15 cellular contexts compared by ENCODE assay signal in the genomic region with DNA sequence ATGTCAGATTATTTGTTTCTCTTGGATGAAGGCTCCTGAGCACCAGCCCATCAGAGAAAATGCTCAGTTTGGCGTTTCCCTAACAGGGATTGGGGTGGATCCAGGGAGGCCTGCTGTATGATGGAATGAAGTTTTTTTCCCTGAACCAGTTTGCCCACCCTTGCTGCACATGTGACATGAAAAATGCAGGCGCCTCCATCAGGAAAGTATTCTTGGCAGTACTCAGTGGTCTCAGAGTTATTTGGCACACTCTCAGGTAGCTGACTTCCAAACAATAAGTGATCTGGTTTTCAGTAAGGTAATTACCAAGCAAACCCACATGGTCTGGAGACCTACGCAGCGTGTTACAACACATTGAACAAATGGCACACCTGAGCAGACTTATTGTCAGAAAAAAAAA.
DNase-seq lines count a peak whose midpoint lies in the region; ATAC-seq and TF ChIP-seq lines count a peak whose summit lies in the region.
"Had no signal": no experiment of that assay in that cellular context is flagged by ENCODE, and none has a peak within 500 bp of the region (broad histone marks: within the 10 kb centered on the region; RNA-seq: fewer than 3 reads in every experiment).

No MANE protein-coding gene starts in this region.

- H3K27me3 ChIP-seq in left lung (no peaks in the 10 kb centered on the region), prostate gland (replicated peaks; ENCODE audit: insufficient read depth) (no peaks in the 10 kb centered on the region), gastroesophageal sphincter (peaks cover 5% of the 10 kb centered on the region)

- TF ChIP-seq POLR2A in prostate gland (IDR thresholded peaks at IDR 0.05): no peak
- no peak for TF ChIP-seq POLR2A in gastroesophageal sphincter (IDR thresholded peaks at IDR 0.05)

- H3K36me3 ChIP-seq in left lung (no peaks in the 10 kb centered on the region), prostate gland (no peaks in the 10 kb centered on the region), gastroesophageal sphincter (no peaks in the 10 kb centered on the region)
- H3K36me3 ChIP-seq: HAP-1 had no signal

- no peak for TF ChIP-seq CTCF in left lung (IDR thresholded peaks at IDR 0.05)
- no peak for TF ChIP-seq CTCF in prostate gland (IDR thresholded peaks at IDR 0.05)
- TF ChIP-seq CTCF in gastroesophageal sphincter (IDR thresholded peaks at IDR 0.05): no peak

- WGBS in prostate gland: 33% methylated on average over 4 of the region's 4 CpGs
- WGBS in gastroesophageal sphincter (ENCODE audit: low coverage in 1 of 2), 2 donors: 49 to 76% methylated on average over 3 to 4 of the region's 4 CpGs

- H3K9me3 ChIP-seq in left lung: no peaks in the 10 kb centered on the region
- H3K9me3 ChIP-seq in prostate gland: no peaks in the 10 kb centered on the region
- H3K9me3 ChIP-seq in gastroesophageal sphincter: no peaks in the 10 kb centered on the region
- H3K9me3 ChIP-seq: HAP-1 had no signal

- H3K4me3 ChIP-seq in left lung: no peak overlapping the region
- H3K4me3 ChIP-seq in prostate gland: no peak overlapping the region
- no peak overlapping the region for H3K4me3 ChIP-seq in gastroesophageal sphincter
- H3K4me3 ChIP-seq: HAP-1 had no signal

- H3K4me1 ChIP-seq in left lung (no peaks in the 10 kb centered on the region), prostate gland (replicated peaks) (no peaks in the 10 kb centered on the region), gastroesophageal sphincter (no peaks in the 10 kb centered on the region)

- ATAC-seq in left lung: peak; percentile 34
- no peak for ATAC-seq in gastroesophageal sphincter
- ATAC-seq in left colon: no peak

- H3K27ac ChIP-seq in left lung (no peak overlapping the region), prostate gland (no peak overlapping the region), gastroesophageal sphincter (no peak overlapping the region)

- TF ChIP-seq EP300 in gastroesophageal sphincter (IDR thresholded peaks at IDR 0.05): no peak

- DNase-seq in NCI-H1105 treated with DMSO at 0.1 percent for 48 hours (lab: John Stamatoyannopoulos, UW): peak; percentile 38
- DNase-seq in left lung: no peak
- peak; percentile 57 for DNase-seq in prostate gland (ENCODE audit: low spot score)
- no peak for DNase-seq in NOMO-1 treated with dmso at 0.1 percent for 144 hours (lab: John Stamatoyannopoulos, UW; ENCODE audit: unreplicated experiment)
- DNase-seq in left colon: no peak
- DNase-seq: C1 segment of cervical spinal cord; Calu3; CD4-positive, alpha-beta memory T cell; COR-L47; DMS53; DND-41; GOT3; HFFc6 had no signal

- intact Hi-C loops in left lung (cut with DNase I) (no loop called here), prostate gland (cut with DNase I) (no loop called here), left colon (cut with DNase I, micrococcal nuclease) (no loop called here)

Comparison
In these comparisons a context has a peak if more than half of its experiments do, and no peak if none do; other contexts are left out.
1. DNase-seq: peak in NCI-H1105 treated with DMSO at 0.1 percent for 48 hours (single experiment) and prostate gland (single experiment); none in left lung (0 of 2), NOMO-1 treated with dmso at 0.1 percent for 144 hours (single experiment) and left colon (0 of 2).